ENCODE assay signal across 21 cellular contexts in genomic region chr2:224908820-224909219, GRCh38.
DNase-seq lines count a peak whose midpoint lies in the region; ATAC-seq, FAIRE-seq and TF ChIP-seq lines count a peak whose summit lies in the region.
"Had no signal": no experiment of that assay in that cellular context is flagged by ENCODE, and none has a peak within 500 bp of the region (broad histone marks: within the 10 kb centered on the region; RNA-seq: fewer than 3 reads in every experiment).

No MANE protein-coding gene starts in this region.

- POLR2A ChIA-PET in A549 (lab: Yijun Ruan, JAX) = no interaction called here
- POLR2A ChIA-PET in CD4-positive, alpha-beta memory T cell (lab: Charles Lee; ENCODE audit: partially characterized antibody) = no interaction called here
- POLR2A ChIA-PET in naive thymus-derived CD8-positive, alpha-beta T cell (lab: Charles Lee) = interaction anchor here (0.7 kb wide), 1 partner anchor 17 kb away, joined by 3 read pairs; no protein-coding TSS in a partner anchor

- no peak overlapping the region for H3K4me2 ChIP-seq in A549
- H3K4me2 ChIP-seq: PC-9, SK-N-SH had no signal

- intact Hi-C loops in CD4-positive, alpha-beta memory T cell (cut with micrococcal nuclease) = no loop called here
- intact Hi-C loops in Right ventricle myocardium inferior (cut with DNase I) = no loop called here

- no peak for TF ChIP-seq EP300 in A549 (IDR thresholded peaks at IDR 0.05)

- no peak for TF ChIP-seq RAD21 in A549 (conservative IDR thresholded peaks at IDR 0.05 in 1 of 2, IDR thresholded peaks at IDR 0.05 in 1 of 2)

- H3K27me3 ChIP-seq in CD4-positive, alpha-beta memory T cell (ENCODE audit: insufficient read depth, low read length) = no peaks in the 10 kb centered on the region
- H3K27me3 ChIP-seq: gastroesophageal sphincter, left lung had no signal

- H3K36me3 ChIP-seq in CD4-positive, alpha-beta memory T cell (ENCODE audit: insufficient read depth, low read length) = peaks cover 5% of the 10 kb centered on the region
- H3K36me3 ChIP-seq: gastroesophageal sphincter, left lung, prostate gland had no signal

- no peaks in the 10 kb centered on the region for H3K9me3 Mint-ChIP-seq in CD4-positive, alpha-beta memory T cell
- H3K9me3 Mint-ChIP-seq in activated naive CD8-positive, alpha-beta T cell treated with anti-CD3 and anti-CD28 coated beads, Interleukin-2, amount 50 U/mL, for 24 hours = no peaks in the 10 kb centered on the region
- H3K9me3 Mint-ChIP-seq in naive thymus-derived CD8-positive, alpha-beta T cell = peaks cover 0 to 1% (median 0%) of the 10 kb centered on the region in 9 donors
- H3K9me3 Mint-ChIP-seq: activated T-cell treated with anti-CD3 and anti-CD28 coated beads, Interleukin-2, amount 50 U/mL, for 4 hours had no signal

- H3K4me3 Mint-ChIP-seq in CD4-positive, alpha-beta memory T cell = no peak overlapping the region
- H3K4me3 Mint-ChIP-seq in activated naive CD8-positive, alpha-beta T cell treated with anti-CD3 and anti-CD28 coated beads, Interleukin-2, amount 50 U/mL, for 24 hours = no peak overlapping the region
- peak overlapping the region in 2 of 10 donors; percentile 10 to 59 for H3K4me3 Mint-ChIP-seq in naive thymus-derived CD8-positive, alpha-beta T cell
- H3K4me3 Mint-ChIP-seq: activated T-cell treated with anti-CD3 and anti-CD28 coated beads, Interleukin-2, amount 50 U/mL, for 4 hours had no signal

- no peak overlapping the region for H3K4me3 ChIP-seq in A549
- no peak overlapping the region for H3K4me3 ChIP-seq in CD4-positive, alpha-beta memory T cell (ENCODE audit: low read length in 2 of 2)
- H3K4me3 ChIP-seq: gastroesophageal sphincter, left lung, PC-9, prostate gland had no signal

- CTCF ChIA-PET in A549 (lab: Yijun Ruan, JAX) = interaction anchor here (1.1 kb wide), 1 partner anchor 108 kb away, joined by 3 read pairs; no protein-coding TSS in a partner anchor
- CTCF ChIA-PET in CD4-positive, alpha-beta memory T cell (lab: Charles Lee; ENCODE audit: partially characterized antibody) = interaction anchor here (0.6 to 1.2 kb wide), 2 partner anchors 132 to 146 kb away, joined by 3 read pairs; no protein-coding TSS in a partner anchor

- H3K4me1 ChIP-seq in A549 = peaks cover 39% of the 10 kb centered on the region
- H3K4me1 ChIP-seq in CD4-positive, alpha-beta memory T cell (ENCODE audit: insufficient read depth, low read length) = peaks cover 24% of the 10 kb centered on the region

- H3K9me3 ChIP-seq in A549 = no peaks in the 10 kb centered on the region
- no peaks in the 10 kb centered on the region for H3K9me3 ChIP-seq in CD4-positive, alpha-beta memory T cell (ENCODE audit: control insufficient read depth in 1 of 2, low read length in 2 of 2)
- H3K9me3 ChIP-seq: gastroesophageal sphincter, left lung, prostate gland, SK-N-SH had no signal

- peak overlapping the region in 6 of 7 donors; percentile 44 to 82 (median 60) for H3K27ac Mint-ChIP-seq in CD4-positive, alpha-beta memory T cell
- peak overlapping the region; percentile 20 for H3K27ac Mint-ChIP-seq in activated naive CD8-positive, alpha-beta T cell treated with anti-CD3 and anti-CD28 coated beads, Interleukin-2, amount 50 U/mL, for 24 hours
- H3K27ac Mint-ChIP-seq in naive thymus-derived CD8-positive, alpha-beta T cell = peak overlapping the region; percentile 38 to 82 (median 72)

- H3K27me3 Mint-ChIP-seq in CD4-positive, alpha-beta memory T cell = no peaks in the 10 kb centered on the region
- no peaks in the 10 kb centered on the region for H3K27me3 Mint-ChIP-seq in activated naive CD8-positive, alpha-beta T cell treated with anti-CD3 and anti-CD28 coated beads, Interleukin-2, amount 50 U/mL, for 24 hours
- H3K27me3 Mint-ChIP-seq in naive thymus-derived CD8-positive, alpha-beta T cell = no peaks in the 10 kb centered on the region

- TF ChIP-seq CTCF in A549 (IDR thresholded peaks at IDR 0.05) = no peak

- DNase-seq in A549 (ENCODE audit: low read depth in 1 of 2, low spot score in 1 of 2) (no peak), NCI-H774 (lab: John Stamatoyannopoulos, UW) (no peak), Right ventricle myocardium inferior (ENCODE audit: missing footprints) (no peak), HPDE6-E6E7 (ENCODE audit: extremely low spot score) (no peak), SHP77 treated with DMSO at 0.1 percent for 48 hours (lab: John Stamatoyannopoulos, UW) (no peak)
- DNase-seq in CD4-positive, alpha-beta memory T cell = no peak
- DNase-seq in activated naive CD8-positive, alpha-beta T cell treated with anti-CD3 and anti-CD28 coated beads, Interleukin-2, amount 50 U/mL, for 24 hours = no peak
- DNase-seq in naive thymus-derived CD8-positive, alpha-beta T cell = no peak
- DNase-seq: activated CD4-positive, alpha-beta T cell treated with anti-CD3 and anti-CD28 coated beads, Interleukin-2, amount 50 U/mL, for 1 hour; activated T-cell treated with anti-CD3 and anti-CD28 coated beads, Interleukin-2, amount 50 U/mL, for 4 hours; GF-D8; left lung; NCI-H2081; PC-9; small intestine; stimulated activated CD4-positive, alpha-beta T cell treated with anti-CD3 and anti-CD28 coated beads, Interleukin-4, amount 100 ng/mL, for 24 hours had no signal

- TF ChIP-seq POLR2A in A549 (IDR thresholded peaks at IDR 0.05; ENCODE audit: low read length) = no peak

- 89% methylated on average over 2 of the region's 2 CpGs for WGBS in A549 (ENCODE audit: missing lambda C conversion rate)

- no peak for FAIRE-seq in A549 (lab: Jason Lieb, UNC)
- FAIRE-seq: GM12891, small intestine had no signal

- peak overlapping the region; percentile 45 to 77; a peak in 5 of 6 replicates for H3K27ac ChIP-seq in A549
- no peak overlapping the region for H3K27ac ChIP-seq in CD4-positive, alpha-beta memory T cell (ENCODE audit: low read depth, low read length)
- H3K27ac ChIP-seq: epithelial cell of prostate, PC-9, prostate gland had no signal

- no peak for ATAC-seq in A549
- no peak for ATAC-seq in activated naive CD8-positive, alpha-beta T cell treated with anti-CD3 and anti-CD28 coated beads, Interleukin-2, amount 50 U/mL, for 24 hours
- no peak for ATAC-seq in naive thymus-derived CD8-positive, alpha-beta T cell
- no peak for ATAC-seq in Right ventricle myocardium inferior
- ATAC-seq: activated T-cell treated with anti-CD3 and anti-CD28 coated beads, Interleukin-2, amount 50 U/mL, for 4 hours; gastroesophageal sphincter; left lung had no signal

- H3K36me3 Mint-ChIP-seq in CD4-positive, alpha-beta memory T cell = peaks cover 42% of the 10 kb centered on the region in 2 donors
- H3K36me3 Mint-ChIP-seq in activated naive CD8-positive, alpha-beta T cell treated with anti-CD3 and anti-CD28 coated beads, Interleukin-2, amount 50 U/mL, for 24 hours (ENCODE audit: low read depth) = peaks cover 49% of the 10 kb centered on the region
- H3K36me3 Mint-ChIP-seq in naive thymus-derived CD8-positive, alpha-beta T cell = peaks cover 10 to 68% (median 20%) of the 10 kb centered on the region in 3 donors

- peaks cover 37 to 60% (median 49%) of the 10 kb centered on the region in 4 donors for H3K4me1 Mint-ChIP-seq in CD4-positive, alpha-beta memory T cell
- peaks cover 63% of the 10 kb centered on the region for H3K4me1 Mint-ChIP-seq in activated naive CD8-positive, alpha-beta T cell treated with anti-CD3 and anti-CD28 coated beads, Interleukin-2, amount 50 U/mL, for 24 hours
- peaks cover 36 to 65% (median 62%) of the 10 kb centered on the region in 4 donors for H3K4me1 Mint-ChIP-seq in naive thymus-derived CD8-positive, alpha-beta T cell

TF ChIP-seq in A549, 52 proteins besides CTCF, POLR2A, EP300 and RAD21:
- TF ChIP-seq E2F6 (IDR thresholded peaks at IDR 0.05; ENCODE audit: borderline replicate concordance, low read depth) = no peak
- no peak for TF ChIP-seq POLR2AphosphoS2 (conservative IDR thresholded peaks at IDR 0.05; ENCODE audit: low read length)
- TF ChIP-seq ESRRA (IDR thresholded peaks at IDR 0.05; ENCODE audit: borderline replicate concordance, low read length) = no peak
- TF ChIP-seq FOSL2 (IDR thresholded peaks at IDR 0.05) = no peak
- no peak for TF ChIP-seq FOSL2 (CRISPR knock-in tag; IDR thresholded peaks at IDR 0.05)
- no peak for TF ChIP-seq BCL3 (IDR thresholded peaks at IDR 0.05)
- TF ChIP-seq HOXB13 (CRISPR knock-in tag; IDR thresholded peaks at IDR 0.05; ENCODE audit: low read depth) = no peak

Comparison
In these comparisons a context has a peak if more than half of its experiments do, and no peak if none do; other contexts are left out.
1. H3K27ac Mint-ChIP-seq: peak in every context shown above with its lines; median percentile 72 in naive thymus-derived CD8-positive, alpha-beta T cell; 60 in CD4-positive, alpha-beta memory T cell; 20 in activated naive CD8-positive, alpha-beta T cell treated with anti-CD3 and anti-CD28 coated beads, Interleukin-2, amount 50 U/mL, for 24 hours.